Comparison of ENCODE assay signal across 8 cellular contexts in the genomic region with DNA sequence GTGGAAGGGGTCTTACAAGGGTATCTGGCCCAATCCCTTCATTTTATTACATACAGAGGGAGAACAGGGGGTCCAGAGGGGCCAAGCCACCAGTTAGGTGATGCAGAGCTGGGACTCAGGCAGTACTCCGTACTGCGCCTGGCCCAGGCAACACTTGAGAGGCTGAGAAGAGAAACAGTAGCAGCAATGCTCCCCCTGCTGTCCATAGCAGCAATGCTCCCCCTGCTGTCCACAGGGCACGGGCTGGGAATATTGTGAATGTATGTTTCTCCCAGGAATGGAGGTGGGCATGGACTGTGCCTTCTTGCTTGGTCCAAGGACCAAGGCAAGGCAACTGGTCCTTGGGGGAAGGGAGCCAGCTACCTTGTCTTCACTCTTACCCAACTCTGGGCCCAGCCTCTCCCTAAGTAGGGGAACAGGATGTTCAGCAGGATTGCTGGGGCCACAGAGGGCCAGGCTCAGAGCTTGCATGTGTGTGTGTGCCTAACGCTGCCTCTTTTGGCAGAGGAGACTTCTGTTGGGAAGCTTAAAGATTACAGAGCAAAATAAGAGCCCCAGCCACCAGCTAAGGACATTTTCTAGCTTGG. TPM values are rescaled to one million over a fixed set of nuclear protein-coding genes. Genes with fewer than 3 reads are reported as not detected.
A peak's percentile ranks its signal among the peaks of the same experiment; 100 is the strongest.
DNase-seq lines count a peak whose midpoint lies in the region; ATAC-seq and TF ChIP-seq lines count a peak whose summit lies in the region.

No MANE protein-coding gene starts in this region.

- H3K4me1 ChIP-seq in breast epithelium, result peaks cover 4 to 18% of the 10 kb centered on the region in 2 donors

- H3K9me3 Mint-ChIP-seq in stimulated activated naive CD8-positive, alpha-beta T cell treated with anti-CD3 and anti-CD28 coated beads, Interleukin-15, Interleukin-2, amounts not matched to agents 100 ng/mL and 50 ng/mL, for 24 hours, result no peaks in the 10 kb centered on the region

- intact Hi-C loops in breast epithelium (cut with DNase I; ENCODE audit: low total_unique reads), result loop anchor here (5.0 kb wide), 1 partner anchor 130 kb away; the partner anchor contains the start of gene GDF5

- peak overlapping the region; percentile 50 for H3K27ac Mint-ChIP-seq in stimulated activated naive CD8-positive, alpha-beta T cell treated with anti-CD3 and anti-CD28 coated beads, Interleukin-15, Interleukin-2, amounts not matched to agents 100 ng/mL and 50 ng/mL, for 24 hours

- DNase-seq in Caki2 (ENCODE audit: low read depth) (peak; percentile 66), HL-60 (ENCODE audit: low read depth in 1 of 2, low spot score in 1 of 2) (peak in 1 of 2 experiments; percentile 79), RKO (ENCODE audit: low spot score) (peak; percentile 79), breast epithelium (ENCODE audit: low spot score in 2 of 2) (no peak), kidney glomerular epithelial cell (lab: John Stamatoyannopoulos, UW) (peak; percentile 36)

- H3K36me3 Mint-ChIP-seq in stimulated activated naive CD8-positive, alpha-beta T cell treated with anti-CD3 and anti-CD28 coated beads, Interleukin-15, Interleukin-2, amounts not matched to agents 100 ng/mL and 50 ng/mL, for 24 hours (ENCODE audit: low read depth), result peaks cover 17% of the 10 kb centered on the region

- H3K27ac ChIP-seq in HL-60 (replicated peaks) (peak overlapping the region; percentile 62), breast epithelium (peak overlapping the region; percentile 81 to 84)

- H3K4me3 Mint-ChIP-seq in stimulated activated naive CD8-positive, alpha-beta T cell treated with anti-CD3 and anti-CD28 coated beads, Interleukin-15, Interleukin-2, amounts not matched to agents 100 ng/mL and 50 ng/mL, for 24 hours, result no peak overlapping the region

- ATAC-seq in HG03139 (IDR thresholded peaks at IDR 0.05; ENCODE audit: unreplicated experiment), result no peak
- ATAC-seq in HG03045 (IDR thresholded peaks at IDR 0.05; ENCODE audit: unreplicated experiment), result no peak

- in situ Hi-C loops in Caki2 (cut with HindIII; ENCODE audit: low pct_unique_long_range_greater_than_20kb, low sequenced_read_pairs), result no loop called here

- peaks cover 75% of the 10 kb centered on the region for H3K4me1 Mint-ChIP-seq in stimulated activated naive CD8-positive, alpha-beta T cell treated with anti-CD3 and anti-CD28 coated beads, Interleukin-15, Interleukin-2, amounts not matched to agents 100 ng/mL and 50 ng/mL, for 24 hours (ENCODE audit: low read depth)

- TF ChIP-seq CTCF in HL-60 (IDR thresholded peaks at IDR 0.05; ENCODE audit: insufficient read depth, low read length) (peak; percentile 76), breast epithelium (IDR thresholded peaks at IDR 0.05) (peak in 1 of 3 donors; percentile 46)

- H3K36me3 ChIP-seq in breast epithelium, result no peaks in the 10 kb centered on the region

- H3K9me3 ChIP-seq in breast epithelium, result no peaks in the 10 kb centered on the region

- no peak overlapping the region for H3K4me3 ChIP-seq in HL-60 (replicated peaks; ENCODE audit: insufficient read depth, low read length)
- no peak overlapping the region for H3K4me3 ChIP-seq in breast epithelium

- H3K27me3 Mint-ChIP-seq in stimulated activated naive CD8-positive, alpha-beta T cell treated with anti-CD3 and anti-CD28 coated beads, Interleukin-15, Interleukin-2, amounts not matched to agents 100 ng/mL and 50 ng/mL, for 24 hours, result no peaks in the 10 kb centered on the region

- no peak for TF ChIP-seq POLR2A in breast epithelium (IDR thresholded peaks at IDR 0.05)

- H3K27me3 ChIP-seq in HL-60 (ENCODE audit: insufficient read depth, poor library complexity, severe bottlenecking) (no peaks in the 10 kb centered on the region), breast epithelium (no peaks in the 10 kb centered on the region)

RNA-seq across cellular contexts. Expression of gene FAM83C, which starts 14.8 kb away (rescaled TPM):
- total RNA-seq in Caki2 (2014; rRNA removed; shearing (Covaris generic); ENCODE audit: low replicate concordance), result 0.20 TPM in 1 of 2 replicates, not detected in the other
- under 1 TPM in 1 of 3 donors, not detected in 2; 0.15 TPM for total RNA-seq in breast epithelium

RNA-seq across cellular contexts. Expression of gene EIF6, which starts 22.5 kb away (rescaled TPM):
- total RNA-seq in Caki2 (2014; rRNA removed; shearing (Covaris generic); ENCODE audit: low replicate concordance), result 321 and 355 TPM in 2 replicates
- 10 to 100 TPM; 81.9 to 98.6 (median 88.0) TPM for total RNA-seq in breast epithelium

RNA-seq across cellular contexts. Expression of gene MMP24OS, which starts 29.1 kb away (rescaled TPM):
- 9.0 and 16.5 TPM in 2 replicates for total RNA-seq in Caki2 (2014; rRNA removed; shearing (Covaris generic); ENCODE audit: low replicate concordance)
- 10 to 100 TPM; 17.4 to 34.1 (median 32.9) TPM for total RNA-seq in breast epithelium

Comparison
In these comparisons a context has a peak if more than half of its experiments do, and no peak if none do; other contexts are left out.
1. DNase-seq: peak in Caki2 (single experiment), RKO (single experiment) and kidney glomerular epithelial cell (single experiment); none in breast epithelium (0 of 2).